In genomic region chr18:9436176-9436575, GRCh38 we compare ENCODE assay signal across 16 cellular contexts.
"Had no signal": no experiment of that assay in that cellular context is flagged by ENCODE, and none has a peak within 500 bp of the region (broad histone marks: within the 10 kb centered on the region; RNA-seq: fewer than 3 reads in every experiment).

No MANE protein-coding gene starts in this region.

- H3K27me3 ChIP-seq: ascending aorta, gastroesophageal sphincter, stomach, testis had no signal

- H3K27ac Mint-ChIP-seq: activated CD4-positive, alpha-beta memory T cell treated with anti-CD3 and anti-CD28 coated beads for 36 hours; activated CD8-positive, alpha-beta memory T cell treated with anti-CD3 and anti-CD28 coated beads, Interleukin-2, amount 10 ng/mL, durations not matched to agents 7 days and 5 days; activated naive CD4-positive, alpha-beta T cell treated with anti-CD3 and anti-CD28 coated beads, Interleukin-2, amount 10 ng/mL, durations not matched to agents 7 days and 5 days; endodermal cell; memory B cell; natural killer cell had no signal

- H3K36me3 Mint-ChIP-seq: activated CD4-positive, alpha-beta memory T cell treated with anti-CD3 and anti-CD28 coated beads for 36 hours; activated CD8-positive, alpha-beta memory T cell treated with anti-CD3 and anti-CD28 coated beads, Interleukin-2, amount 10 ng/mL, durations not matched to agents 7 days and 5 days; activated naive CD4-positive, alpha-beta T cell treated with anti-CD3 and anti-CD28 coated beads, Interleukin-2, amount 10 ng/mL, durations not matched to agents 7 days and 5 days; memory B cell; natural killer cell had no signal

- H3K4me1 Mint-ChIP-seq: activated CD8-positive, alpha-beta memory T cell treated with anti-CD3 and anti-CD28 coated beads, Interleukin-2, amount 10 ng/mL, durations not matched to agents 7 days and 5 days; activated naive CD4-positive, alpha-beta T cell treated with anti-CD3 and anti-CD28 coated beads, Interleukin-2, amount 10 ng/mL, durations not matched to agents 7 days and 5 days had no signal

- H3K27me3 Mint-ChIP-seq: activated CD8-positive, alpha-beta memory T cell treated with anti-CD3 and anti-CD28 coated beads, Interleukin-2, amount 10 ng/mL, durations not matched to agents 7 days and 5 days; memory B cell had no signal

- H3K4me3 Mint-ChIP-seq: activated CD4-positive, alpha-beta memory T cell treated with anti-CD3 and anti-CD28 coated beads for 36 hours; activated CD8-positive, alpha-beta memory T cell treated with anti-CD3 and anti-CD28 coated beads, Interleukin-2, amount 10 ng/mL, durations not matched to agents 7 days and 5 days; activated naive CD4-positive, alpha-beta T cell treated with anti-CD3 and anti-CD28 coated beads, Interleukin-2, amount 10 ng/mL, durations not matched to agents 7 days and 5 days; endodermal cell; memory B cell; natural killer cell had no signal

- H3K27ac ChIP-seq: stomach, testis had no signal

- H3K36me3 ChIP-seq: ascending aorta, gastroesophageal sphincter, left ventricle myocardium inferior, stomach had no signal

- DNase-seq: activated CD4-positive, alpha-beta memory T cell treated with anti-CD3 and anti-CD28 coated beads for 36 hours; activated CD8-positive, alpha-beta memory T cell treated with anti-CD3 and anti-CD28 coated beads, Interleukin-2, amount 10 ng/mL, durations not matched to agents 7 days and 5 days; activated naive CD4-positive, alpha-beta T cell treated with anti-CD3 and anti-CD28 coated beads, Interleukin-2, amount 10 ng/mL, durations not matched to agents 7 days and 5 days; activated T-cell treated with anti-CD3 and anti-CD28 coated beads, Interleukin-2, amount 50 U/mL, for 1 hour; endodermal cell; left ventricle myocardium inferior; natural killer cell; stimulated activated CD4-positive, alpha-beta T cell treated with anti-CD3 and anti-CD28 coated beads, Interleukin-12 subunit alpha, Interleukin-12 subunit beta, amount 100 ng/mL, for 4 hours; stimulated activated CD4-positive, alpha-beta T cell treated with anti-CD3 and anti-CD28 coated beads, Interleukin-2, amount 100 ng/mL, for 24 hours; stomach; testis had no signal

- H3K4me3 ChIP-seq: ascending aorta, gastroesophageal sphincter, left ventricle myocardium inferior, stomach, testis had no signal

- H3K9me3 ChIP-seq: ascending aorta, gastroesophageal sphincter, left ventricle myocardium inferior, stomach, testis had no signal

- H3K9me3 Mint-ChIP-seq: activated CD4-positive, alpha-beta memory T cell treated with anti-CD3 and anti-CD28 coated beads for 36 hours; activated naive CD4-positive, alpha-beta T cell treated with anti-CD3 and anti-CD28 coated beads, Interleukin-2, amount 10 ng/mL, durations not matched to agents 7 days and 5 days; memory B cell; natural killer cell had no signal

- FAIRE-seq: islet of Langerhans had no signal

- ATAC-seq: activated CD8-positive, alpha-beta memory T cell treated with anti-CD3 and anti-CD28 coated beads, Interleukin-2, amount 10 ng/mL, durations not matched to agents 7 days and 5 days; gastroesophageal sphincter; natural killer cell; sciatic nerve had no signal
